8 cellular contexts compared by ENCODE assay signal in genomic region chr5:13976867-13977479, GRCh38. TPM values are rescaled to one million over a fixed set of nuclear protein-coding genes. Genes with fewer than 3 reads are reported as not detected.
DNase-seq lines count a peak whose midpoint lies in the region; ATAC-seq and TF ChIP-seq lines count a peak whose summit lies in the region.

No MANE protein-coding gene starts in this region.

- H3K36me3 ChIP-seq in Caco-2 (ENCODE audit: control insufficient read depth, insufficient read depth, low read length) (no peaks in the 10 kb centered on the region), cardiac muscle cell (no peaks in the 10 kb centered on the region)

- no peaks in the 10 kb centered on the region for H3K9me3 Mint-ChIP-seq in Caco-2 (ENCODE audit: unreplicated experiment)

- POLR2A ChIA-PET in Caco-2 (lab: Charles Lee) = no interaction called here

- ATAC-seq in GM18511 (IDR thresholded peaks at IDR 0.05; ENCODE audit: unreplicated experiment) = no peak

- no TSS peak for BruUV-seq in Caco-2 (replicated peaks; lab: Mats Ljungman, UMichigan)

- no peak overlapping the region for H3K4me3 Mint-ChIP-seq in Caco-2 (ENCODE audit: unreplicated experiment)

- intact Hi-C loops in Caco-2 (cut with micrococcal nuclease; ENCODE audit: unreplicated experiment) = no loop called here

- no peak overlapping the region for H3K27ac ChIP-seq in cardiac muscle cell

- peak; percentile 63 to 69 for TF ChIP-seq CTCF in Caco-2 (IDR thresholded peaks at IDR 0.05; ENCODE audit: insufficient read depth in 1 of 2, low read depth in 1 of 2, low read length in 1 of 2, severe bottlenecking in 1 of 2, unreplicated experiment in 1 of 2)
- peak; percentile 52 for TF ChIP-seq CTCF in cardiac muscle cell (IDR thresholded peaks at IDR 0.05; ENCODE audit: low read depth, low read length)

- no peaks in the 10 kb centered on the region for H3K27me3 ChIP-seq in Caco-2 (replicated peaks; ENCODE audit: control insufficient read depth, insufficient read depth, low read length)
- no peaks in the 10 kb centered on the region for H3K27me3 ChIP-seq in cardiac muscle cell

- no peaks in the 10 kb centered on the region for H3K4me1 Mint-ChIP-seq in Caco-2 (ENCODE audit: low read depth, unreplicated experiment)

- H3K27ac Mint-ChIP-seq in Caco-2 (ENCODE audit: unreplicated experiment) = no peak overlapping the region

- no peaks in the 10 kb centered on the region for H3K36me3 Mint-ChIP-seq in Caco-2 (ENCODE audit: insufficient read depth, unreplicated experiment)

- H3K4me1 ChIP-seq in Caco-2 (no peaks in the 10 kb centered on the region), cardiac muscle cell (ENCODE audit: low read depth) (no peaks in the 10 kb centered on the region)

- H3K27me3 Mint-ChIP-seq in Caco-2 (ENCODE audit: insufficient read depth, unreplicated experiment) = peaks cover 7% of the 10 kb centered on the region

- CTCF ChIA-PET in Caco-2 (lab: Charles Lee) = interaction anchor here (0.7 to 1.0 kb wide), 2 partner anchors 136 to 672 kb away, joined by 3 to 6 read pairs; no protein-coding TSS in a partner anchor

- DNase-seq in Caco-2 = peak in 1 of 2 experiments; percentile 48
- peak; percentile 26 for DNase-seq in KBM-7
- peak; percentile 40 for DNase-seq in SHP77 treated with DMSO at 0.1 percent for 48 hours (lab: John Stamatoyannopoulos, UW)
- DNase-seq in cardiac muscle cell (ENCODE audit: low read depth in 1 of 2, low spot score in 1 of 2) = peak; percentile 53 to 74
- DNase-seq in C1 segment of cervical spinal cord (lab: John Stamatoyannopoulos, UW) = no peak
- no peak for DNase-seq in KG1 (lab: John Stamatoyannopoulos, UW)
- DNase-seq in hippocampal formation (lab: John Stamatoyannopoulos, UW) = no peak

- in situ Hi-C loops in KBM-7 (cut with MboI; ENCODE audit: low pct_unique_long_range_greater_than_20kb, low sequenced_read_pairs) = loop anchor here (25.0 kb wide), 2 partner anchors 285 to 660 kb away; no protein-coding TSS in a partner anchor

- H3K9me3 ChIP-seq in Caco-2 (no peaks in the 10 kb centered on the region), cardiac muscle cell (ENCODE audit: low read depth) (no peaks in the 10 kb centered on the region)

- H3K4me3 ChIP-seq in Caco-2 (ENCODE audit: low read depth, low read length) (no peak overlapping the region), cardiac muscle cell (no peak overlapping the region)

RNA-seq across cellular contexts. Expression of gene DNAH5, which starts 32.5 kb away (rescaled TPM):
- total RNA-seq in Caco-2 (2022) (0.14 TPM in 1 of 2 replicates, not detected in the other), cardiac muscle cell (under 0.01 and 0.03 TPM in 2 replicates)
- polyA plus RNA-seq in cardiac muscle cell = 0.05 and 0.12 TPM in 2 replicates

Comparison
In these comparisons a context has a peak if more than half of its experiments do, and no peak if none do; other contexts are left out.
1. DNase-seq: peak in KBM-7 (single experiment), SHP77 treated with DMSO at 0.1 percent for 48 hours (single experiment) and cardiac muscle cell (2 of 2); none in C1 segment of cervical spinal cord (0 of 14), KG1 (single experiment) and hippocampal formation (0 of 2).